ENCODE assay signal across 12 cellular contexts in genomic region chr2:232979871-232980461, GRCh38. TPM values are rescaled to one million over a fixed set of nuclear protein-coding genes. Genes with fewer than 3 reads are reported as not detected.
DNase-seq lines count a peak whose midpoint lies in the region; ATAC-seq, FAIRE-seq and TF ChIP-seq lines count a peak whose summit lies in the region.
"Had no signal": no experiment of that assay in that cellular context is flagged by ENCODE, and none has a peak within 500 bp of the region (broad histone marks: within the 10 kb centered on the region; RNA-seq: fewer than 3 reads in every experiment).

No MANE protein-coding gene starts in this region.

- peaks cover 3% of the 10 kb centered on the region for H3K9me1 ChIP-seq in keratinocyte (ENCODE audit: control insufficient read depth, extremely low read depth, insufficient read depth, low read length)

- TF ChIP-seq CTCF in HFF-Myc (IDR thresholded peaks at IDR 0.05; ENCODE audit: low read depth, low read length, missing control alignments) (peak; percentile 24), WTC11 (IDR thresholded peaks at IDR 0.05) (no peak), keratinocyte (optimal IDR thresholded peaks at IDR 0.05 in 1 of 3, IDR thresholded peaks at IDR 0.05 in 1 of 3, conservative IDR thresholded peaks at IDR 0.05 in 1 of 3; ENCODE audit: extremely low read depth in 1 of 3, insufficient read depth in 2 of 3, low read length in 3 of 3) (peak in 2 of 3 experiments; percentile 12 to 32), vagina (IDR thresholded peaks at IDR 0.05) (no peak)

- H3K4me3 ChIP-seq in HFF-Myc (replicated peaks; ENCODE audit: low read depth, low read length) (no peak overlapping the region), keratinocyte (ENCODE audit: control insufficient read depth in 2 of 3, extremely low read depth in 1 of 3, insufficient read depth in 2 of 3, low read depth in 1 of 3, low read length in 3 of 3) (no peak overlapping the region), vagina (no peak overlapping the region)

- H3K4me1 ChIP-seq in keratinocyte (ENCODE audit: control insufficient read depth, extremely low read depth, insufficient read depth, low read length): peaks cover 25% of the 10 kb centered on the region
- peaks cover 6% of the 10 kb centered on the region for H3K4me1 ChIP-seq in vagina

- H3K4me1 Mint-ChIP-seq in WTC11: peaks cover 30% of the 10 kb centered on the region

- no peak overlapping the region for H3K27ac ChIP-seq in keratinocyte (ENCODE audit: control insufficient read depth, insufficient read depth, low read length)
- no peak overlapping the region for H3K27ac ChIP-seq in vagina

- intact Hi-C loops in vagina (cut with DNase I): no loop called here

- no peaks in the 10 kb centered on the region for H3K79me2 ChIP-seq in keratinocyte (ENCODE audit: control insufficient read depth, insufficient read depth, low read length)

- POLR2A ChIA-PET in WTC11 (lab: Charles Lee): no interaction called here

- H3K4me2 ChIP-seq in keratinocyte (ENCODE audit: control insufficient read depth, extremely low read depth, insufficient read depth, low read depth, low read length): peak overlapping the region; percentile 43

- no peaks in the 10 kb centered on the region for H4K20me1 ChIP-seq in keratinocyte (ENCODE audit: control insufficient read depth, extremely low read depth, insufficient read depth, low read length)

- H3K36me3 Mint-ChIP-seq in WTC11: no peaks in the 10 kb centered on the region

- no peak overlapping the region for H2AFZ ChIP-seq in keratinocyte (ENCODE audit: control insufficient read depth, low read length)

- ATAC-seq in WTC11: no peak
- ATAC-seq in GM19035 (IDR thresholded peaks at IDR 0.05; ENCODE audit: unreplicated experiment): no peak
- ATAC-seq: naive thymus-derived CD8-positive, alpha-beta T cell had no signal

- H3K36me3 ChIP-seq in keratinocyte (ENCODE audit: control insufficient read depth in 2 of 2, extremely low read depth in 1 of 2, insufficient read depth in 2 of 2, low read length in 2 of 2) (no peaks in the 10 kb centered on the region), vagina (no peaks in the 10 kb centered on the region)

- H3K9me3 ChIP-seq in keratinocyte (ENCODE audit: control insufficient read depth, low read depth, low read length): no peaks in the 10 kb centered on the region
- H3K9me3 ChIP-seq in vagina: no peaks in the 10 kb centered on the region

- TF ChIP-seq POLR2A in vagina (IDR thresholded peaks at IDR 0.05): no peak

- H3K27ac Mint-ChIP-seq in WTC11: peak overlapping the region; percentile 82

- no peaks in the 10 kb centered on the region for H3K9me3 Mint-ChIP-seq in WTC11

- H3K4me3 Mint-ChIP-seq in WTC11: no peak overlapping the region
- H3K4me3 Mint-ChIP-seq: naive thymus-derived CD8-positive, alpha-beta T cell had no signal

- H3K27me3 Mint-ChIP-seq in WTC11 (ENCODE audit: low read depth): no peaks in the 10 kb centered on the region

- peaks cover 7% of the 10 kb centered on the region for H3K27me3 ChIP-seq in keratinocyte (ENCODE audit: control insufficient read depth, extremely low read depth, insufficient read depth, low read length)
- no peaks in the 10 kb centered on the region for H3K27me3 ChIP-seq in vagina

- FAIRE-seq in keratinocyte (lab: Jason Lieb, UNC): peak; percentile 55
- FAIRE-seq: colon had no signal

- CTCF ChIA-PET in WTC11 (lab: Charles Lee): interaction anchor here (0.8 to 3.2 kb wide), 7 partner anchors 14 to 256 kb away, joined by 3 to 18 read pairs (median 6); partner anchors contain the start of gene INPP5D

- no peak overlapping the region for H3K9ac ChIP-seq in keratinocyte (ENCODE audit: control insufficient read depth, extremely low read depth, insufficient read depth, low read length)

- dilution Hi-C loops in keratinocyte (cut with MboI; ENCODE audit: extremely low pct_ligation_motif_present, low sequenced_read_pairs): no loop called here

- DNase-seq in A172 (ENCODE audit: low spot score) (peak; percentile 94), HFF-Myc (ENCODE audit: extremely low read depth, low read depth) (no peak), WTC11 (ENCODE audit: low spot score) (no peak), keratinocyte (ENCODE audit: low read depth, low spot score) (no peak), activated gamma-delta T cell (lab: John Stamatoyannopoulos, UW) (no peak), vagina (ENCODE audit: extremely low spot score in 2 of 2) (no peak)
- DNase-seq in stimulated activated CD4-positive, alpha-beta T cell treated with anti-CD3 and anti-CD28 coated beads, Interleukin-15, amount 100 ng/mL, for 24 hours: no peak
- DNase-seq: COR-L47, NCI-H1092 had no signal

TF ChIP-seq in WTC11, 78 proteins besides CTCF, POLR2A, EP300 and RAD21 (continues in another document):
- TF ChIP-seq RELA (CRISPR knock-in tag; IDR thresholded peaks at IDR 0.05; ENCODE audit: borderline replicate concordance): no peak
- TF ChIP-seq OVOL2 (CRISPR knock-in tag; IDR thresholded peaks at IDR 0.05; ENCODE audit: borderline replicate concordance): no peak
- no peak for TF ChIP-seq RORB (CRISPR knock-in tag; IDR thresholded peaks at IDR 0.05)
- no peak for TF ChIP-seq ESRRA (CRISPR knock-in tag; IDR thresholded peaks at IDR 0.05; ENCODE audit: borderline replicate concordance)
- TF ChIP-seq ZNF532 (CRISPR knock-in tag; IDR thresholded peaks at IDR 0.05; ENCODE audit: borderline replicate concordance): no peak
- TF ChIP-seq E2F5 (CRISPR knock-in tag; IDR thresholded peaks at IDR 0.05): no peak
- TF ChIP-seq IRF1 (CRISPR knock-in tag; IDR thresholded peaks at IDR 0.05): no peak

RNA-seq across cellular contexts. Expression of gene NGEF, which starts 33.1 kb away (rescaled TPM):
- total RNA-seq in A172 (2014; rRNA removed; shearing (Covaris generic)): 33.3 and 37.5 TPM in 2 replicates
- total RNA-seq in WTC11 (2021): 4.5 to 6.6 TPM (median 5.4 TPM) in 3 replicates
- polyA plus RNA-seq in keratinocyte: 0.03 to 0.17 TPM (median 0.13 TPM) in 3 replicates
- polyA plus RNA-seq in keratinocyte (2011; ENCODE audit: low read depth): 0.89 TPM
- 0.08 TPM in 1 of 2 replicates, not detected in the other for polyA plus RNA-seq in keratinocyte (2011; cell fraction: cytosol; rRNA removed)
- polyA plus RNA-seq in keratinocyte (2011; cell fraction: nucleus; rRNA removed): not detected in 2 replicates
- polyA plus RNA-seq in keratinocyte (2012; ENCODE audit: low replicate concordance): 0.13 and 1.0 TPM in 2 replicates
- 0.40 TPM in 1 of 3 replicates, not detected in the others for polyA minus RNA-seq in keratinocyte
- not detected for polyA minus RNA-seq in keratinocyte (2011; cell fraction: cytosol; rRNA and poly(A)+ RNA removed)
- polyA minus RNA-seq in keratinocyte (2011; cell fraction: nucleus; rRNA and poly(A)+ RNA removed): not detected in 2 replicates
- total RNA-seq in vagina: 4.9 TPM
- total RNA-seq: naive thymus-derived CD8-positive, alpha-beta T cell had no signal
- polyA plus RNA-seq: naive thymus-derived CD8-positive, alpha-beta T cell had no signal

RNA-seq across cellular contexts. Expression of gene NEU2, which starts 52.5 kb away (rescaled TPM):
- not detected in 2 replicates for total RNA-seq in A172 (2014; rRNA removed; shearing (Covaris generic))
- total RNA-seq in WTC11 (2021) (not detected in 3 replicates), vagina (not detected)
- not detected in 3 replicates for polyA plus RNA-seq in keratinocyte
- not detected for polyA plus RNA-seq in keratinocyte (2011; ENCODE audit: low read depth)
- polyA plus RNA-seq in keratinocyte (2011; cell fraction: cytosol; rRNA removed): not detected in 2 replicates
- not detected in 2 replicates for polyA plus RNA-seq in keratinocyte (2011; cell fraction: nucleus; rRNA removed)
- polyA plus RNA-seq in keratinocyte (2012; ENCODE audit: low replicate concordance): 0.34 TPM in 1 of 2 replicates, not detected in the other
- not detected in 3 replicates for polyA minus RNA-seq in keratinocyte
- polyA minus RNA-seq in keratinocyte (2011; cell fraction: cytosol; rRNA and poly(A)+ RNA removed): not detected
- not detected in 2 replicates for polyA minus RNA-seq in keratinocyte (2011; cell fraction: nucleus; rRNA and poly(A)+ RNA removed)
- total RNA-seq: naive thymus-derived CD8-positive, alpha-beta T cell had no signal
- polyA plus RNA-seq: naive thymus-derived CD8-positive, alpha-beta T cell had no signal

Comparison
In these comparisons a context has a peak if more than half of its experiments do, and no peak if none do; other contexts are left out.
1. CTCF ChIP-seq: peak in HFF-Myc (single experiment) and keratinocyte (2 of 3); none in WTC11 (single experiment) and vagina (0 of 3).